8 cellular contexts compared by ENCODE assay signal in genomic region chr7:72924748-72925545, GRCh38. TPM values are rescaled to one million over a fixed set of nuclear protein-coding genes. Genes with fewer than 3 reads are reported as not detected.
A peak's percentile ranks its signal among the peaks of the same experiment; 100 is the strongest.
DNase-seq lines count a peak whose midpoint lies in the region; ATAC-seq and TF ChIP-seq lines count a peak whose summit lies in the region.

Gene POM121 (plus strand): TSS chr7:72925095. CDS start chr7:72925122, 27 bp downstream.

- H2AFZ ChIP-seq in PC-3 (ENCODE audit: low read length), result peak within 1 kb of the TSS; percentile 79

- DNase-seq in DMS 273 treated with DMSO at 0.1 percent for 48 hours (lab: John Stamatoyannopoulos, UW) (peak; percentile 80), PC-3 (peak; percentile 88), activated T-cell treated with anti-CD3 and anti-CD28 coated beads for 48 hours (ENCODE audit: low read depth) (peak; percentile 85), erythroblast (lab: John Stamatoyannopoulos, UW) (peak; percentile 94 to 96)
- peak; percentile 68 to 74 for DNase-seq in stimulated activated CD8-positive, alpha-beta memory T cell treated with anti-CD3 and anti-CD28 coated beads, Interleukin-7, amount 100 ng/mL, for 1 hour (ENCODE audit: low read depth in 2 of 2)

- peaks cover 35% of the 10 kb centered on the region for H3K79me2 ChIP-seq in PC-3 (ENCODE audit: low read length)

- CTCF ChIA-PET in PC-3 (lab: Charles Lee), result no interaction called here

- H3K27ac ChIP-seq in HUES64 (ENCODE audit: low read depth, low read length) (peak within 1 kb of the TSS; percentile 87), PC-3 (ENCODE audit: low read length) (peak within 1 kb of the TSS; percentile 59), muscle layer of colon (ENCODE audit: low read depth, low read length) (peak within 1 kb of the TSS; percentile 50)

- H3K4me1 ChIP-seq in HUES64 (ENCODE audit: insufficient read depth, low read length) (no peaks in the 10 kb centered on the region), PC-3 (ENCODE audit: insufficient read depth, low read length) (no peaks in the 10 kb centered on the region; the same call in 1 of the 2 replicates), muscle layer of colon (ENCODE audit: insufficient read depth, low read length) (peaks cover 22% of the 10 kb centered on the region)

- H3K4me3 ChIP-seq in HUES64 (ENCODE audit: low read length) (peak within 1 kb of the TSS; percentile 75), PC-3 (ENCODE audit: low read length) (peak within 1 kb of the TSS; percentile 95), muscle layer of colon (ENCODE audit: low read depth in 1 of 2, low read length in 2 of 2) (peak within 1 kb of the TSS; percentile 51 to 75)

- no peaks in the 10 kb centered on the region for H3K9me2 ChIP-seq in PC-3 (replicated peaks; ENCODE audit: low read length)

- WGBS in HUES64, result under 1% methylated on average over 91 of the region's 91 CpGs

- intact Hi-C loops in PC-3 (cut with micrococcal nuclease), result loop anchor here (2.0 kb wide), 1 partner anchor 96 kb away; the partner anchor contains the start of gene TYW1B

- POLR2A ChIA-PET in PC-3 (lab: Charles Lee; ENCODE audit: unreplicated experiment), result no interaction called here

- BruUV-seq in PC-3 (replicated peaks; lab: Mats Ljungman, UMichigan), result no TSS peak

- H3K27me3 ChIP-seq in HUES64 (ENCODE audit: insufficient read depth, low read length), result no peaks in the 10 kb centered on the region
- no peaks in the 10 kb centered on the region for H3K27me3 ChIP-seq in PC-3 (ENCODE audit: low read length)
- H3K27me3 ChIP-seq in muscle layer of colon (ENCODE audit: control insufficient read depth in 1 of 2, insufficient read depth in 2 of 2, low read length in 2 of 2), result no peaks in the 10 kb centered on the region

- H3F3A ChIP-seq in PC-3 (ENCODE audit: low read length, unreplicated experiment), result no peaks in the 10 kb centered on the region

- H3K9ac ChIP-seq in HUES64 (ENCODE audit: low read depth, low read length) (peak within 1 kb of the TSS; percentile 93), PC-3 (ENCODE audit: low read length) (peak within 1 kb of the TSS; percentile 87), muscle layer of colon (ENCODE audit: low read length) (peak within 1 kb of the TSS; percentile 94)

- ATAC-seq in GM21515 (IDR thresholded peaks at IDR 0.05; ENCODE audit: unreplicated experiment), result peak; percentile 75
- ATAC-seq in PC-3, result peak; percentile 84

- no peaks in the 10 kb centered on the region for H3K9me3 ChIP-seq in HUES64 (ENCODE audit: insufficient read depth, low read depth, low read length)
- no peaks in the 10 kb centered on the region for H3K9me3 ChIP-seq in PC-3 (ENCODE audit: low read length)
- H3K9me3 ChIP-seq in muscle layer of colon (ENCODE audit: low read length), result no peaks in the 10 kb centered on the region

- peaks cover 37% of the 10 kb centered on the region for H3K36me3 ChIP-seq in HUES64 (ENCODE audit: insufficient read depth, low read length)
- peaks cover 28% of the 10 kb centered on the region for H3K36me3 ChIP-seq in PC-3 (ENCODE audit: low read depth, low read length)
- peaks cover 32% of the 10 kb centered on the region for H3K36me3 ChIP-seq in muscle layer of colon (ENCODE audit: insufficient read depth, low read length)

- peak within 1 kb of the TSS; percentile 96 for H3K4me2 ChIP-seq in PC-3 (ENCODE audit: low read length)

- TF ChIP-seq POLR2A in erythroblast (IDR thresholded peaks at IDR 0.05; ENCODE audit: low read length), result peak; percentile 89

- H4K20me1 ChIP-seq in PC-3 (ENCODE audit: low read length), result 0 out of 2 replicates have a peak, but pooled peaks cover 5% of the 10 kb centered on the region

- no peak for TF ChIP-seq CTCF in PC-3 (conservative IDR thresholded peaks at IDR 0.05; ENCODE audit: low read depth, low read length)

RNA-seq across cellular contexts. Expression of gene POM121, which starts in this region (rescaled TPM):
- polyA plus RNA-seq in HUES64 (2013, experiment 1 of 2), result 38.9 TPM
- 41.6 TPM for polyA plus RNA-seq in HUES64 (2013, experiment 2 of 2)
- total RNA-seq in PC-3 (2014; rRNA removed), result 13.1 and 21.8 TPM in 2 replicates

Comparison
In these comparisons a context has a peak if more than half of its experiments do, and no peak if none do; other contexts are left out.
1. Peak in every context shown above with its lines: DNase-seq, ATAC-seq, H3K4me3 ChIP-seq and H3K27ac ChIP-seq.